In genomic region chr15:35725353-35725752, GRCh38 we compare ENCODE assay signal across 16 cellular contexts.
DNase-seq lines count a peak whose midpoint lies in the region; ATAC-seq, FAIRE-seq and TF ChIP-seq lines count a peak whose summit lies in the region.
"Had no signal": no experiment of that assay in that cellular context is flagged by ENCODE, and none has a peak within 500 bp of the region (broad histone marks: within the 10 kb centered on the region; RNA-seq: fewer than 3 reads in every experiment).

No MANE protein-coding gene starts in this region.

- H3K4me1 ChIP-seq in K562 (replicated peaks in 1 of 2; ENCODE audit: control insufficient read depth in 2 of 2, insufficient read depth in 2 of 2, low read length in 2 of 2) = peaks cover 0 to 2% of the 10 kb centered on the region in 2 experiments; a peak in 1 of 5 replicates
- H3K4me1 ChIP-seq in foreskin keratinocyte = peaks cover 9% of the 10 kb centered on the region
- H3K4me1 ChIP-seq: gastrocnemius medialis, suprapubic skin had no signal

- H3K9ac ChIP-seq in K562 (ENCODE audit: insufficient read depth in 1 of 2, low read depth in 2 of 2, low read length in 2 of 2) = no peak overlapping the region

- TF ChIP-seq CTCF in AG04449 (IDR thresholded peaks at IDR 0.05; ENCODE audit: insufficient read depth, low read length, missing control alignments) (no peak), K562 (IDR thresholded peaks at IDR 0.05 in 2 of 3, conservative IDR thresholded peaks at IDR 0.05 in 1 of 3; ENCODE audit: insufficient read depth in 2 of 3, low read depth in 1 of 3, low read length in 3 of 3) (no peak), foreskin keratinocyte (conservative IDR thresholded peaks at IDR 0.05) (no peak), WERI-Rb-1 (IDR thresholded peaks at IDR 0.05; ENCODE audit: low read depth, low read length) (no peak)

- TF ChIP-seq RAD21 in K562 (CRISPR knock-in tag; conservative IDR thresholded peaks at IDR 0.05 in 1 of 2, IDR thresholded peaks at IDR 0.05 in 1 of 2) = no peak

- WGBS in K562 (ENCODE audit: insufficient coverage, low coverage, missing lambda C conversion rate) = 26% methylated on average over 3 of the region's 3 CpGs

- H3K27me3 ChIP-seq in K562 (ENCODE audit: control insufficient read depth in 2 of 2, insufficient read depth in 2 of 2, low read length in 2 of 2) (no peaks in the 10 kb centered on the region; a peak in 1 of 5 replicates), foreskin keratinocyte (no peaks in the 10 kb centered on the region), WERI-Rb-1 (ENCODE audit: insufficient read depth, low read depth, severe bottlenecking) (no peaks in the 10 kb centered on the region)
- H3K27me3 ChIP-seq: gastrocnemius medialis, suprapubic skin had no signal

- H3K27ac ChIP-seq in K562 (ENCODE audit: extremely low read depth, low read depth, low read length) = no peak overlapping the region
- no peak overlapping the region for H3K27ac ChIP-seq in foreskin keratinocyte
- H3K27ac ChIP-seq in WERI-Rb-1 = no peak overlapping the region
- H3K27ac ChIP-seq: gastrocnemius medialis, suprapubic skin had no signal

- POLR2A ChIA-PET in AG04449 (lab: Yijun Ruan, JAX) = no interaction called here
- POLR2A ChIA-PET in K562 (lab: Yijun Ruan, JAX) = no interaction called here

- intact Hi-C loops in K562 (cut with micrococcal nuclease) = no loop called here

- no peak for FAIRE-seq in K562 (lab: Jason Lieb, UNC)

- H3K9me3 ChIP-seq in K562 (replicated peaks; ENCODE audit: control insufficient read depth, insufficient read depth, low read depth, low read length) (no peaks in the 10 kb centered on the region), WERI-Rb-1 (ENCODE audit: severe bottlenecking) (no peaks in the 10 kb centered on the region)
- H3K9me3 ChIP-seq: gastrocnemius medialis, suprapubic skin had no signal

- peak overlapping the region; percentile 47; the same call in 1 of the 2 replicates for H2AFZ ChIP-seq in K562 (ENCODE audit: low read depth, low read length)

- no peak overlapping the region for H3K4me2 ChIP-seq in K562 (ENCODE audit: insufficient read depth, low read length)

- ATAC-seq in K562 = no peak
- peak; percentile 87 for ATAC-seq in foreskin keratinocyte
- ATAC-seq in GM21447 (IDR thresholded peaks at IDR 0.05; ENCODE audit: unreplicated experiment) = no peak
- ATAC-seq: gastrocnemius medialis had no signal

- no peak for TF ChIP-seq POLR2A in K562 (conservative IDR thresholded peaks at IDR 0.05)

- no peak for TF ChIP-seq EP300 in K562 (IDR thresholded peaks at IDR 0.05; ENCODE audit: low read length)

- in situ Hi-C loops in K562 (cut with MboI) = no loop called here

- no peaks in the 10 kb centered on the region for H3K79me2 ChIP-seq in K562 (ENCODE audit: control insufficient read depth, insufficient read depth, low read length)

- DNase-seq in AG04449 (ENCODE audit: low read depth, low spot score) (peak; percentile 58), HS-5 (ENCODE audit: low read depth) (peak; percentile 61), K562 (ENCODE audit: extremely low read depth in 1 of 4, low spot score in 3 of 4) (no peak), foreskin keratinocyte (peak; percentile 44 to 72), WERI-Rb-1 (no peak), SIG-M5 (lab: John Stamatoyannopoulos, UW) (no peak)
- DNase-seq in activated effector memory CD4-positive, alpha-beta T cell treated with Interleukin-2 at 50 U/mL for 16 hours = no peak
- DNase-seq: activated naive CD4-positive, alpha-beta T cell; anterior cingulate cortex; DMS 273 treated with DMSO at 0.1 percent for 48 hours; gastrocnemius medialis; Kasumi-1; NCI-H524 treated with DMSO at 0.1 percent for 48 hours; Right ventricle myocardium superior had no signal

- H3K4me3 ChIP-seq in AG04449 (ENCODE audit: low read depth, low read length) (no peak overlapping the region), K562 (no peak overlapping the region), WERI-Rb-1 (ENCODE audit: low read depth, low read length) (no peak overlapping the region)
- H3K4me3 ChIP-seq: gastrocnemius medialis, suprapubic skin had no signal

- no peaks in the 10 kb centered on the region for H3K9me1 ChIP-seq in K562 (ENCODE audit: control insufficient read depth, insufficient read depth, low read length)

- BruUV-seq in K562 (replicated peaks; lab: Mats Ljungman, UMichigan) = no TSS peak

- no peaks in the 10 kb centered on the region for H4K20me1 ChIP-seq in K562 (replicated peaks; ENCODE audit: control insufficient read depth, insufficient read depth, low read length)

- no peaks in the 10 kb centered on the region for H3K36me3 ChIP-seq in K562 (ENCODE audit: control insufficient read depth, insufficient read depth, low read length)
- no peaks in the 10 kb centered on the region for H3K36me3 ChIP-seq in WERI-Rb-1
- H3K36me3 ChIP-seq: gastrocnemius medialis, suprapubic skin had no signal

- CTCF ChIA-PET in AG04449 (lab: Yijun Ruan, JAX) = interaction anchor here (1.3 kb wide), 1 partner anchor 26 kb away, joined by 3 read pairs; no protein-coding TSS in a partner anchor
- CTCF ChIA-PET in K562 (lab: Yijun Ruan, JAX; ENCODE audit: low intra/inter-chr PET ratio) = no interaction called here

TF ChIP-seq in K562, 482 proteins besides CTCF, POLR2A, EP300 and RAD21:
- no peak for TF ChIP-seq MCM5 (IDR thresholded peaks at IDR 0.05; ENCODE audit: low read depth)
- TF ChIP-seq SIX5 (IDR thresholded peaks at IDR 0.05; ENCODE audit: borderline replicate concordance in 1 of 2, insufficient read depth in 1 of 2, low read depth in 1 of 2, low read length in 2 of 2) = no peak
- peak; percentile 43 for TF ChIP-seq FOSL1 (tag; conservative IDR thresholded peaks at IDR 0.05)

Comparison
In these comparisons a context has a peak if more than half of its experiments do, and no peak if none do; other contexts are left out.
1. DNase-seq: peak in AG04449 (single experiment), HS-5 (single experiment) and foreskin keratinocyte (2 of 2); none in K562 (0 of 4), WERI-Rb-1 (single experiment), SIG-M5 (single experiment) and activated effector memory CD4-positive, alpha-beta T cell treated with Interleukin-2 at 50 U/mL for 16 hours (single experiment).